ENCODE assay signal across 21 cellular contexts in the genomic region with DNA sequence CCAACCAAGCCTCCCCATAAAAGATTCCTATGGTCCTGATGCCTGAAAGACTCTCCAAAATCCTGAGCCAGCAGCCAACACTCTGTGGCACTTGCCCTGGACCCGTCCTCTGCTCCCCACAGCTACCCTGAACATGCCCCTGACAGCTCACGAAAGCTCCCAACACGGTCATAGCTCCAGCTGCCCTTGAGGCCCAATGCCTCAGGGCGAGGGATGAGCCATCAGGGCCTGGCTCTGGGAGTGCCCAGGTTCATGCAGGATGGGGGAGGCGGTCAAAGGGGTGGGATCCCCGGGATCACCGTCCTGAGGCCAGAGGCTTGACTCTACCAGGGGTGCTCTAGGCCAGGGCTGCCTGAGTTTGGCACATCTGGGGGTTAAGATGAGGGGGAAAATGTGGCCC.
"Had no signal": no experiment of that assay in that cellular context is flagged by ENCODE, and none has a peak within 500 bp of the region (broad histone marks: within the 10 kb centered on the region; RNA-seq: fewer than 3 reads in every experiment).

No MANE protein-coding gene starts in this region.

- H3K27ac Mint-ChIP-seq: activated CD8-positive, alpha-beta T cell treated with anti-CD3 and anti-CD28 coated beads, Interleukin-2, amount 10 ng/mL, durations not matched to agents 7 days and 5 days; activated naive CD8-positive, alpha-beta T cell; activated T-helper 2 cell treated with anti-CD3 and anti-CD28 coated beads, Interferon-gamma antibody, Interleukin-2, Interleukin-4, amounts not matched to agents 10 μg/mL and 5 μg/mL and 100 μg/mL, durations not matched to agents 14 hours and 24 hours and 36 hours; type B pancreatic cell had no signal

- ATAC-seq: activated CD4-positive, CD25-positive, alpha-beta regulatory T cell treated with anti-CD3 and anti-CD28 coated beads, Interleukin-2, amount 50 U/mL, for 24 hours; activated CD8-positive, alpha-beta T cell treated with anti-CD3 and anti-CD28 coated beads, Interleukin-2, amount 10 ng/mL, durations not matched to agents 7 days and 5 days; heart right ventricle; left colon; sciatic nerve had no signal

- H3K9me3 Mint-ChIP-seq: activated T-helper 2 cell treated with anti-CD3 and anti-CD28 coated beads, Interferon-gamma antibody, Interleukin-2, Interleukin-4, amounts not matched to agents 10 μg/mL and 5 μg/mL and 100 μg/mL, durations not matched to agents 14 hours and 24 hours and 36 hours; type B pancreatic cell had no signal

- H3K27ac ChIP-seq: heart right ventricle, testis, vagina, VCaP had no signal

- H3K27me3 ChIP-seq: heart right ventricle, testis, vagina had no signal

- H3K9me3 ChIP-seq: heart right ventricle, testis, vagina had no signal

- H3K36me3 Mint-ChIP-seq: activated naive CD8-positive, alpha-beta T cell had no signal

- H3K27me3 Mint-ChIP-seq: activated naive CD8-positive, alpha-beta T cell; type B pancreatic cell had no signal

- DNase-seq: activated CD4-positive, alpha-beta T cell treated with anti-CD3 and anti-CD28 coated beads, Interleukin-2, amount 50 U/mL, for 1 hour; activated CD8-positive, alpha-beta T cell treated with anti-CD3 and anti-CD28 coated beads, Interleukin-2, amount 10 ng/mL, durations not matched to agents 7 days and 5 days; activated naive CD4-positive, alpha-beta T cell; left colon; mesenchymal stem cell; posterior cingulate gyrus; small intestine; stimulated activated CD4-positive, alpha-beta T cell treated with anti-CD3 and anti-CD28 coated beads, Interleukin-2, amount 100 ng/mL, for 24 hours; stimulated activated naive CD4-positive, alpha-beta T cell; testis had no signal

- H3K4me1 ChIP-seq: testis, vagina had no signal

- H3K4me3 ChIP-seq: heart right ventricle, testis, vagina had no signal

- FAIRE-seq: bronchial epithelial cell, endometrium, keratinocyte, small intestine had no signal

- H3K4me3 Mint-ChIP-seq: activated CD8-positive, alpha-beta T cell treated with anti-CD3 and anti-CD28 coated beads, Interleukin-2, amount 10 ng/mL, durations not matched to agents 7 days and 5 days; activated naive CD8-positive, alpha-beta T cell; type B pancreatic cell had no signal
